6 cellular contexts compared by ENCODE assay signal in genomic region chr12:132201391-132202120, GRCh38.
"Had no signal": no experiment of that assay in that cellular context is flagged by ENCODE, and none has a peak within 500 bp of the region (broad histone marks: within the 10 kb centered on the region; RNA-seq: fewer than 3 reads in every experiment).

No MANE protein-coding gene starts in this region.

- DNase-seq: GM23248, GOT3, H9, HCEC 1CT had no signal

- H3K9ac ChIP-seq: GM23248 had no signal

- FAIRE-seq: HepG2 had no signal

- ATAC-seq: HepG2 had no signal

- H3K4me3 ChIP-seq: GM23248 had no signal

- H2AFZ ChIP-seq: GM23248 had no signal

- H3K27ac ChIP-seq: GM23248, HL-60 had no signal
